Comparison of ENCODE assay signal across 16 cellular contexts in genomic region chr15:60077581-60078359, GRCh38.
DNase-seq lines count a peak whose midpoint lies in the region; ATAC-seq and TF ChIP-seq lines count a peak whose summit lies in the region.
"Had no signal": no experiment of that assay in that cellular context is flagged by ENCODE, and none has a peak within 500 bp of the region (broad histone marks: within the 10 kb centered on the region; RNA-seq: fewer than 3 reads in every experiment).

No MANE protein-coding gene starts in this region.

- H3K4me3 Mint-ChIP-seq in activated T-cell treated with anti-CD3 and anti-CD28 coated beads, Interleukin-2, amount 50 U/mL, for 4 hours: no peak overlapping the region
- H3K4me3 Mint-ChIP-seq in neural crest cell: peak overlapping the region; percentile 69
- no peak overlapping the region for H3K4me3 Mint-ChIP-seq in stimulated activated naive B cell treated with anti-CD40 and anti-IgM and Interleukin-4, amounts not matched to agents 10 μg/mL and 1 μg/mL and 100 μg/mL, for 72 hours
- H3K4me3 Mint-ChIP-seq: IgD-negative memory B cell, mesothelial cell of epicardium, T-helper 17 cell had no signal

- H3K4me1 ChIP-seq in aorta (ENCODE audit: control insufficient read depth in 1 of 2, insufficient read depth in 2 of 2, low read length in 2 of 2) (no peaks in the 10 kb centered on the region), right cardiac atrium (ENCODE audit: control insufficient read depth, insufficient read depth, low read length) (no peaks in the 10 kb centered on the region)
- H3K4me1 ChIP-seq: body of pancreas had no signal

- H3K27ac Mint-ChIP-seq in neural crest cell (ENCODE audit: unreplicated experiment): peak overlapping the region; percentile 87
- no peak overlapping the region for H3K27ac Mint-ChIP-seq in stimulated activated naive B cell treated with anti-CD40 and anti-IgM and Interleukin-4, amounts not matched to agents 10 μg/mL and 1 μg/mL and 100 μg/mL, for 72 hours
- H3K27ac Mint-ChIP-seq: IgD-negative memory B cell, mesothelial cell of epicardium, T-helper 17 cell had no signal

- intact Hi-C loops in aorta (cut with DNase I) (no loop called here), right cardiac atrium (cut with DNase I) (no loop called here)

- H3K9me3 ChIP-seq in KOPT-K1 (ENCODE audit: insufficient read depth, low read length, poor library complexity, severe bottlenecking) (no peaks in the 10 kb centered on the region), aorta (ENCODE audit: control insufficient read depth, low read length) (peaks cover 7% of the 10 kb centered on the region), right cardiac atrium (ENCODE audit: control insufficient read depth, low read length) (peaks cover 4% of the 10 kb centered on the region)
- H3K9me3 ChIP-seq: body of pancreas had no signal

- 59 to 61% methylated on average over 11 of the region's 11 CpGs for WGBS in aorta, 2 donors
- WGBS in right cardiac atrium: 58% methylated on average over 11 of the region's 11 CpGs

- no peaks in the 10 kb centered on the region for H3K36me3 ChIP-seq in KOPT-K1 (ENCODE audit: insufficient read depth, low read length)
- no peaks in the 10 kb centered on the region for H3K36me3 ChIP-seq in aorta (ENCODE audit: control insufficient read depth in 1 of 2, insufficient read depth in 2 of 2, low read length in 1 of 2)

- no peak for TF ChIP-seq CTCF in neural crest cell (conservative IDR thresholded peaks at IDR 0.05)

- H3K27ac ChIP-seq in KOPT-K1 (ENCODE audit: low read depth, low read length, poor library complexity, severe bottlenecking) (peak overlapping the region; percentile 31), aorta (ENCODE audit: low read depth in 1 of 2, low read length in 2 of 2) (no peak overlapping the region), right cardiac atrium (ENCODE audit: low read length) (no peak overlapping the region)
- H3K27ac ChIP-seq: body of pancreas had no signal

- H3K27me3 ChIP-seq in aorta (ENCODE audit: control insufficient read depth in 1 of 2, insufficient read depth in 2 of 2, low read length in 1 of 2): no peaks in the 10 kb centered on the region
- H3K27me3 ChIP-seq in right cardiac atrium (ENCODE audit: control insufficient read depth, insufficient read depth): peaks cover 7% of the 10 kb centered on the region
- H3K27me3 ChIP-seq: body of pancreas had no signal

- peaks cover 4% of the 10 kb centered on the region for H3K27me3 Mint-ChIP-seq in activated T-cell treated with anti-CD3 and anti-CD28 coated beads, Interleukin-2, amount 50 U/mL, for 4 hours (ENCODE audit: low read depth)
- H3K27me3 Mint-ChIP-seq in neural crest cell (ENCODE audit: low read depth): no peaks in the 10 kb centered on the region
- H3K27me3 Mint-ChIP-seq in stimulated activated naive B cell treated with anti-CD40 and anti-IgM and Interleukin-4, amounts not matched to agents 10 μg/mL and 1 μg/mL and 100 μg/mL, for 72 hours: peaks cover 9 to 12% of the 10 kb centered on the region in 2 donors

- ATAC-seq in activated T-cell treated with anti-CD3 and anti-CD28 coated beads, Interleukin-2, amount 50 U/mL, for 4 hours: peak; percentile 74 to 83
- ATAC-seq in aorta (ENCODE audit: low FRiP score) (no peak), GM21786 (IDR thresholded peaks at IDR 0.05; ENCODE audit: unreplicated experiment) (no peak), right cardiac atrium (no peak)
- ATAC-seq in stimulated activated naive B cell treated with anti-CD40 and anti-IgM and Interleukin-4, amounts not matched to agents 10 μg/mL and 1 μg/mL and 100 μg/mL, for 72 hours (replicated peaks): no peak
- ATAC-seq: body of pancreas, T-helper 17 cell had no signal

- H3K4me1 Mint-ChIP-seq in activated T-cell treated with anti-CD3 and anti-CD28 coated beads, Interleukin-2, amount 50 U/mL, for 4 hours (ENCODE audit: low read depth): peaks cover 21% of the 10 kb centered on the region
- H3K4me1 Mint-ChIP-seq in neural crest cell: peaks cover 60% of the 10 kb centered on the region
- H3K4me1 Mint-ChIP-seq in stimulated activated naive B cell treated with anti-CD40 and anti-IgM and Interleukin-4, amounts not matched to agents 10 μg/mL and 1 μg/mL and 100 μg/mL, for 72 hours: no peaks in the 10 kb centered on the region
- H3K4me1 Mint-ChIP-seq: IgD-negative memory B cell had no signal

- DNase-seq in ELF-1 (ENCODE audit: low read depth, low spot score) (peak; percentile 27), neural crest cell (ENCODE audit: low read depth, low spot score) (no peak), aorta (no peak), right cardiac atrium (no peak)
- DNase-seq in activated T-cell treated with anti-CD3 and anti-CD28 coated beads, Interleukin-2, amount 50 U/mL, for 4 hours: no peak
- DNase-seq in stimulated activated naive B cell treated with anti-CD40 and anti-IgM and Interleukin-4, amounts not matched to agents 10 μg/mL and 1 μg/mL and 100 μg/mL, for 72 hours: no peak
- DNase-seq: body of pancreas; effector CD8-positive, alpha-beta T cell; islet precursor cell; NCI-H1105 treated with DMSO at 0.1 percent for 48 hours; NCI-H524 treated with DMSO at 0.1 percent for 48 hours; T-helper 17 cell had no signal

- H3K36me3 Mint-ChIP-seq in activated T-cell treated with anti-CD3 and anti-CD28 coated beads, Interleukin-2, amount 50 U/mL, for 4 hours (ENCODE audit: insufficient read depth): no peaks in the 10 kb centered on the region
- no peaks in the 10 kb centered on the region for H3K36me3 Mint-ChIP-seq in neural crest cell (ENCODE audit: low read depth)
- no peaks in the 10 kb centered on the region for H3K36me3 Mint-ChIP-seq in stimulated activated naive B cell treated with anti-CD40 and anti-IgM and Interleukin-4, amounts not matched to agents 10 μg/mL and 1 μg/mL and 100 μg/mL, for 72 hours
- H3K36me3 Mint-ChIP-seq: mesothelial cell of epicardium had no signal

- no peaks in the 10 kb centered on the region for H3K9me3 Mint-ChIP-seq in activated T-cell treated with anti-CD3 and anti-CD28 coated beads, Interleukin-2, amount 50 U/mL, for 4 hours
- no peaks in the 10 kb centered on the region for H3K9me3 Mint-ChIP-seq in neural crest cell
- peaks cover 0 to 2% of the 10 kb centered on the region in 2 donors for H3K9me3 Mint-ChIP-seq in stimulated activated naive B cell treated with anti-CD40 and anti-IgM and Interleukin-4, amounts not matched to agents 10 μg/mL and 1 μg/mL and 100 μg/mL, for 72 hours
- H3K9me3 Mint-ChIP-seq: mesothelial cell of epicardium had no signal

- H3K4me3 ChIP-seq in aorta (ENCODE audit: low read length in 2 of 2) (no peak overlapping the region), right cardiac atrium (ENCODE audit: low read length) (no peak overlapping the region)
- H3K4me3 ChIP-seq: body of pancreas had no signal

Comparison
In these comparisons a context has a peak if more than half of its experiments do, and no peak if none do; other contexts are left out.
1. ATAC-seq: peak in activated T-cell treated with anti-CD3 and anti-CD28 coated beads, Interleukin-2, amount 50 U/mL, for 4 hours (2 of 2); none in aorta (single experiment), stimulated activated naive B cell treated with anti-CD40 and anti-IgM and Interleukin-4, amounts not matched to agents 10 μg/mL and 1 μg/mL and 100 μg/mL, for 72 hours (0 of 2), GM21786 (single experiment) and right cardiac atrium (0 of 2).